Comparison of ENCODE assay signal across 1 cellular context in the genomic region with DNA sequence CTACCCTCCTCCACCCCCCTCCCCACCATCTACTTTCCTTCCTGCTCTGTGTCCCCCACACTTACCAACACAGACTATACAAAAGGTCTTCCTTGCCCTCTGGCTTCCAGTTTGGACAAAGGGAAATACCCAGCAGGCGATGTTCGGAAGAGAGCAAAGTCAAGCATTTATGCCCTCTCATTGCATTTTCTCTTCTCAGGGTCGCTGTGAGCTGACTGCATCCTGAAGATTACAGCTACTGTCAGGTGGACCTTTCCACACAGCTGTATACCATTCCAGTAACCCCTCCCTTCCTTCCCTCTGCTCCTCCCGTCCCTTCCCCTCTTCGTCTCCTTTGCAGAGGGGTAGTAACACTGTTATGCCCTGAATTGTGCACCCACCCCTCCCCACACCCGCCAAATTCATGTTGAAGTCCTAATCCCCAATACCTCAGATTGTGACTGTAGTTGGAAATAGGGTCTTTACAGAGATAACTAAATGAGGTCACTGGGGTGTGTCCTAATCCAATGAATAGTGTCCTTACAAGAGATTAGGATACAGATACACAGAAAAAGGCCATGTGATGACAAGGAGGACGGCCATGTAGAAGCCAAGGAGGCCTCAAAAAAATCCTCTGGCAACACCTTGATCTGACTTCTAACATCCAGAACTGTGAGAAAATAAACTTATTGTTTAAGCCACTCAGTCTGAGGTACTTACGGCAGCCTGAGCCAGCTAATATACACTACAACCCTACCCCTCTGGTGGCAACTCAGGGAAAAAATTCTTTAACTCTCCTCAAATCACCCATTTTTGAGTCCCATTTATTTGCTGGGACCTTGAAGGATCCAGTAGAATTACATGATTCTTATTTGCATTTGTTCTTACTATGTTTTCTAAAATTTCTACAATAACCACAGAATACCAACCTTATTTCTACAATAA.
TF ChIP-seq lines count a peak whose summit lies in the region.

No MANE protein-coding gene starts in this region.

TF ChIP-seq in HepG2, 621 proteins besides CTCF, POLR2A, EP300 and RAD21:
- TF ChIP-seq ZC3H13 (CRISPR knock-in tag; IDR thresholded peaks at IDR 0.05): peak; percentile 57; the same call in 1 of the 2 replicates
- TF ChIP-seq ZNF749 (CRISPR knock-in tag; IDR thresholded peaks at IDR 0.05; ENCODE audit: borderline replicate concordance): no peak
- peak; percentile 60 for TF ChIP-seq POLR2AphosphoS5 (IDR thresholded peaks at IDR 0.05; ENCODE audit: low read depth, low read length)
- TF ChIP-seq, protein P1, sequence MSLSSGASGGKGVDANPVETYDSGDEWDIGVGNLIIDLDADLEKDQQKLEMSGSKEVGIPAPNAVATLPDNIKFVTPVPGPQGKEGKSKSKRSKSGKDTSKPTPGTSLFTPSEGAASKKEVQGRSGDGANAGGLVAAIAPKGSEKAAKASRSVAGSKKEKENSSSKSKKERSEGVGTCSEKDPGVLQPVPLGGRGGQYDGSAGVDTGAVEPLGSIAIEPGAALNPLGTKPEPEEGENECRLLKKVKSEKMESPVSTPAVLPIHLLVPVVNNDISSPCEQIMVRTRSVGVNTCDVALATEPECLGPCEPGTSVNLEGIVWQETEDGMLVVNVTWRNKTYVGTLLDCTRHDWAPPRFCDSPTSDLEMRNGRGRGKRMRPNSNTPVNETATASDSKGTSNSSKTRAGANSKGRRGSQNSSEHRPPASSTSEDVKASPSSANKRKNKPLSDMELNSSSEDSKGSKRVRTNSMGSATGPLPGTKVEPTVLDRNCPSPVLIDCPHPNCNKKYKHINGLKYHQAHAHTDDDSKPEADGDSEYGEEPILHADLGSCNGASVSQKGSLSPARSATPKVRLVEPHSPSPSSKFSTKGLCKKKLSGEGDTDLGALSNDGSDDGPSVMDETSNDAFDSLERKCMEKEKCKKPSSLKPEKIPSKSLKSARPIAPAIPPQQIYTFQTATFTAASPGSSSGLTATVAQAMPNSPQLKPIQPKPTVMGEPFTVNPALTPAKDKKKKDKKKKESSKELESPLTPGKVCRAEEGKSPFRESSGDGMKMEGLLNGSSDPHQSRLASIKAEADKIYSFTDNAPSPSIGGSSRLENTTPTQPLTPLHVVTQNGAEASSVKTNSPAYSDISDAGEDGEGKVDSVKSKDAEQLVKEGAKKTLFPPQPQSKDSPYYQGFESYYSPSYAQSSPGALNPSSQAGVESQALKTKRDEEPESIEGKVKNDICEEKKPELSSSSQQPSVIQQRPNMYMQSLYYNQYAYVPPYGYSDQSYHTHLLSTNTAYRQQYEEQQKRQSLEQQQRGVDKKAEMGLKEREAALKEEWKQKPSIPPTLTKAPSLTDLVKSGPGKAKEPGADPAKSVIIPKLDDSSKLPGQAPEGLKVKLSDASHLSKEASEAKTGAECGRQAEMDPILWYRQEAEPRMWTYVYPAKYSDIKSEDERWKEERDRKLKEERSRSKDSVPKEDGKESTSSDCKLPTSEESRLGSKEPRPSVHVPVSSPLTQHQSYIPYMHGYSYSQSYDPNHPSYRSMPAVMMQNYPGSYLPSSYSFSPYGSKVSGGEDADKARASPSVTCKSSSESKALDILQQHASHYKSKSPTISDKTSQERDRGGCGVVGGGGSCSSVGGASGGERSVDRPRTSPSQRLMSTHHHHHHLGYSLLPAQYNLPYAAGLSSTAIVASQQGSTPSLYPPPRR (CRISPR knock-in tag; IDR thresholded peaks at IDR 0.05; ENCODE audit: borderline replicate concordance): no peak
- peak; percentile 90 for TF ChIP-seq RBM22 (optimal IDR thresholded peaks at IDR 0.05; ENCODE audit: low read length)
- TF ChIP-seq POLR2G (IDR thresholded peaks at IDR 0.05; ENCODE audit: low read depth, low read length): peak; percentile 65; the same call in 1 of the 2 replicates
- peak; percentile 69; the same call in 1 of the 2 replicates for TF ChIP-seq POLR2AphosphoS2 (IDR thresholded peaks at IDR 0.05; ENCODE audit: low read depth, low read length)
TF ChIP-seq in HepG2: peak in this region for 5.
